In genomic region chr2:176079851-176080539, GRCh38 we compare ENCODE assay signal across 7 cellular contexts. TPM values are rescaled to one million over a fixed set of nuclear protein-coding genes. Genes with fewer than 3 reads are reported as not detected.
DNase-seq lines count a peak whose midpoint lies in the region; ATAC-seq and TF ChIP-seq lines count a peak whose summit lies in the region.

No MANE protein-coding gene starts in this region.

- ATAC-seq in foreskin keratinocyte: peak; percentile 69

- H3K4me3 ChIP-seq in LNCaP clone FGC (ENCODE audit: low read depth, low read length): no peak overlapping the region

- peaks cover 98% of the 10 kb centered on the region for H3K27me3 ChIP-seq in foreskin keratinocyte

- no peak overlapping the region for H3K27ac ChIP-seq in foreskin keratinocyte

- H3K4me1 ChIP-seq in foreskin keratinocyte: no peaks in the 10 kb centered on the region

- DNase-seq in ELF-1 (ENCODE audit: low read depth, low spot score): peak; percentile 93
- no peak for DNase-seq in LNCaP clone FGC (ENCODE audit: low read depth)
- DNase-seq in UCSD-AML1 (lab: John Stamatoyannopoulos, UW; ENCODE audit: unreplicated experiment): peak; percentile 16
- no peak for DNase-seq in foreskin keratinocyte
- peak; percentile 84 for DNase-seq in retina
- no peak for DNase-seq in NAMALWA (ENCODE audit: low spot score)
- DNase-seq in OCI-M1 (lab: John Stamatoyannopoulos, UW): no peak

- peak; percentile 64 for TF ChIP-seq CTCF in LNCaP clone FGC (IDR thresholded peaks at IDR 0.05; ENCODE audit: control insufficient read depth, extremely low read depth, insufficient read depth)
- peak; percentile 76 for TF ChIP-seq CTCF in foreskin keratinocyte (conservative IDR thresholded peaks at IDR 0.05)

RNA-seq across cellular contexts. Expression of gene EVX2, which starts 3.8 kb away (rescaled TPM):
- not detected in 2 replicates for total RNA-seq in foreskin keratinocyte
- polyA plus RNA-seq in foreskin keratinocyte: not detected in 2 replicates

RNA-seq across cellular contexts. Expression of gene HOXD13, which starts 12.5 kb away (rescaled TPM):
- not detected in 2 replicates for total RNA-seq in foreskin keratinocyte
- not detected in 2 replicates for polyA plus RNA-seq in foreskin keratinocyte

RNA-seq across cellular contexts. Expression of gene HOXD12, which starts 19.6 kb away (rescaled TPM):
- not detected in 2 replicates for total RNA-seq in foreskin keratinocyte
- not detected in 2 replicates for polyA plus RNA-seq in foreskin keratinocyte

RNA-seq across cellular contexts. Expression of gene HOXD11, which starts 27.1 kb away (rescaled TPM):
- total RNA-seq in foreskin keratinocyte: not detected in 2 replicates
- polyA plus RNA-seq in foreskin keratinocyte: not detected in 2 replicates

RNA-seq across cellular contexts. Expression of gene HOXD10, which starts 36.6 kb away (rescaled TPM):
- not detected in 2 replicates for total RNA-seq in foreskin keratinocyte
- not detected in 2 replicates for polyA plus RNA-seq in foreskin keratinocyte

Comparison
In these comparisons a context has a peak if more than half of its experiments do, and no peak if none do; other contexts are left out.
1. DNase-seq: peak in ELF-1 (single experiment), UCSD-AML1 (single experiment) and retina (single experiment); none in LNCaP clone FGC (single experiment), foreskin keratinocyte (0 of 2), NAMALWA (single experiment) and OCI-M1 (single experiment).